Comparison of ENCODE assay signal across 18 cellular contexts in genomic region chr3:53187430-53187829, GRCh38. TPM values are rescaled to one million over a fixed set of nuclear protein-coding genes. Genes with fewer than 3 reads are reported as not detected.
DNase-seq lines count a peak whose midpoint lies in the region; ATAC-seq and TF ChIP-seq lines count a peak whose summit lies in the region.
"Had no signal": no experiment of that assay in that cellular context is flagged by ENCODE, and none has a peak within 500 bp of the region (broad histone marks: within the 10 kb centered on the region; RNA-seq: fewer than 3 reads in every experiment).

No MANE protein-coding gene starts in this region.

- no peak for TF ChIP-seq CTCF in spleen (IDR thresholded peaks at IDR 0.05 in 8 of 11, conservative IDR thresholded peaks at IDR 0.05 in 3 of 11)
- TF ChIP-seq CTCF in osteocyte (IDR thresholded peaks at IDR 0.05) = no peak

- intact Hi-C loops in spleen (cut with DNase I; ENCODE audit: low total_unique reads) = no loop called here

- no peak for TF ChIP-seq POLR2A in spleen (IDR thresholded peaks at IDR 0.05)

- no peaks in the 10 kb centered on the region for H3K27me3 Mint-ChIP-seq in osteocyte (ENCODE audit: unreplicated experiment)

- peaks cover 7% of the 10 kb centered on the region for H3K4me1 Mint-ChIP-seq in osteocyte (ENCODE audit: unreplicated experiment)

- no peaks in the 10 kb centered on the region for H3K9me3 ChIP-seq in spleen
- H3K9me3 ChIP-seq: Caco-2 had no signal

- H3K36me3 Mint-ChIP-seq in osteocyte (ENCODE audit: unreplicated experiment) = peaks cover 10% of the 10 kb centered on the region

- ATAC-seq in HG03378 (IDR thresholded peaks at IDR 0.05; ENCODE audit: unreplicated experiment) = no peak
- ATAC-seq in HG03521 (IDR thresholded peaks at IDR 0.05; ENCODE audit: unreplicated experiment) = no peak
- ATAC-seq: HCT116, K562 had no signal

- no peaks in the 10 kb centered on the region for H3K9me3 Mint-ChIP-seq in osteocyte (ENCODE audit: unreplicated experiment)

- H3K27ac ChIP-seq in spleen = no peak overlapping the region
- H3K27ac ChIP-seq: C4-2B, SK-N-MC had no signal

- no peaks in the 10 kb centered on the region for H3K27me3 ChIP-seq in spleen (replicated peaks in 1 of 7)

- H3K27ac Mint-ChIP-seq in osteocyte (ENCODE audit: unreplicated experiment) = no peak overlapping the region

- DNase-seq in EL = peak; percentile 29
- DNase-seq in amniotic epithelial cell (ENCODE audit: low read depth) = peak; percentile 33
- peak; percentile 48 for DNase-seq in fibroblast of peridontal ligament (ENCODE audit: extremely low read depth)
- DNase-seq in spleen = peak; percentile 37
- DNase-seq in iPS-NIHi7 (ENCODE audit: extremely low spot score) = no peak
- DNase-seq in osteocyte (ENCODE audit: extremely low spot score, unreplicated experiment) = no peak
- DNase-seq: Caco-2, DMS53, GDM1, NCI-H1092, NCI-H1694 treated with DMSO at 0.1 percent for 48 hours, NCI-H748 treated with DMSO at 0.1 percent for 48 hours had no signal

- peaks cover 0 to 17% (median 9%) of the 10 kb centered on the region in 6 donors for H3K4me1 ChIP-seq in spleen
- H3K4me1 ChIP-seq: Caco-2 had no signal

- WGBS in spleen, 5 donors = 80 to 97% (median 93%) methylated on average over 4 of the region's 4 CpGs

- peaks cover 0 to 100% (median 89%) of the 10 kb centered on the region in 6 donors for H3K36me3 ChIP-seq in spleen

- H3K4me3 ChIP-seq in spleen = no peak overlapping the region
- H3K4me3 ChIP-seq: K562, SK-N-MC had no signal

- H3K4me3 Mint-ChIP-seq in osteocyte (ENCODE audit: unreplicated experiment) = no peak overlapping the region

RNA-seq across cellular contexts. Expression of gene PRKCD, which starts 26.4 kb away (rescaled TPM):
- 100 to 1,000 TPM in 1 of 7 donors, 10 to 100 TPM in 6; 42.7 to 100 (median 59.6) TPM for total RNA-seq in spleen
- polyA plus RNA-seq in spleen = 10 to 100 TPM; 22.2 to 50.0 (median 31.9) TPM
- 14.9 and 17.1 TPM in 2 replicates for total RNA-seq in osteocyte

RNA-seq across cellular contexts. Expression of gene RFT1, which starts 57.2 kb away (rescaled TPM):
- total RNA-seq in spleen (10 to 100 TPM; 12.1 to 25.6 (median 17.8) TPM), osteocyte (19.1 and 21.4 TPM in 2 replicates)
- 1 to 10 TPM; 6.0 to 8.9 (median 8.1) TPM for polyA plus RNA-seq in spleen

Comparison
In these comparisons a context has a peak if more than half of its experiments do, and no peak if none do; other contexts are left out.
1. DNase-seq: peak in EL (single experiment), amniotic epithelial cell (single experiment), fibroblast of peridontal ligament (single experiment) and spleen (single experiment); none in iPS-NIHi7 (single experiment) and osteocyte (single experiment).